1 cellular context compared by ENCODE assay signal in the genomic region with DNA sequence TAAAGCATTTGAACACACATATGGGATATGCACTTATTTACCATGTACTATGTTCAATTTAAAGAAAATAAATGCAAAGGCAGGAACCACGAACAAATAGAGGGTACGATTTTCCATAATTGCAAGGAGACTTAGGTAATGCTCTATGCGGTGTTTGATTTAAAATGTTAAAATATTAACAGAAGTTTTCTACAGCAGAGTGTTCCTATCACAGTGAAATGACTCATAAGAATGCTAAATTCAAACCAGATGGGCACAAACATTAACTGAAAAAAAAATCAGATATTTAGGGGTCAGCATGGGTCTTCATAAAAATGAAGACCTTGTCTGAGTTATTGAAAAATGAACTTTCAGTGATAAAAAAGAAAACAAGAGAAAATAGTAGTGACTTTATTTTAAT.
TF ChIP-seq lines count a peak whose summit lies in the region.

No MANE protein-coding gene starts in this region.

TF ChIP-seq in SK-N-SH treated with all-trans-retinoic acid at 6 μM for 48 hours, 23 proteins besides CTCF, POLR2A, EP300 and RAD21 (continued from another document):
- TF ChIP-seq, protein P1, sequence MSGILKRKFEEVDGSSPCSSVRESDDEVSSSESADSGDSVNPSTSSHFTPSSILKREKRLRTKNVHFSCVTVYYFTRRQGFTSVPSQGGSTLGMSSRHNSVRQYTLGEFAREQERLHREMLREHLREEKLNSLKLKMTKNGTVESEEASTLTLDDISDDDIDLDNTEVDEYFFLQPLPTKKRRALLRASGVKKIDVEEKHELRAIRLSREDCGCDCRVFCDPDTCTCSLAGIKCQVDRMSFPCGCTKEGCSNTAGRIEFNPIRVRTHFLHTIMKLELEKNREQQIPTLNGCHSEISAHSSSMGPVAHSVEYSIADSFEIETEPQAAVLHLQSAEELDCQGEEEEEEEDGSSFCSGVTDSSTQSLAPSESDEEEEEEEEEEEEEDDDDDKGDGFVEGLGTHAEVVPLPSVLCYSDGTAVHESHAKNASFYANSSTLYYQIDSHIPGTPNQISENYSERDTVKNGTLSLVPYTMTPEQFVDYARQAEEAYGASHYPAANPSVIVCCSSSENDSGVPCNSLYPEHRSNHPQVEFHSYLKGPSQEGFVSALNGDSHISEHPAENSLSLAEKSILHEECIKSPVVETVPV (CRISPR knock-in tag; IDR thresholded peaks at IDR 0.05) = no peak
- TF ChIP-seq OSR1 (CRISPR knock-in tag; IDR thresholded peaks at IDR 0.05) (no peak), TOX (CRISPR knock-in tag; IDR thresholded peaks at IDR 0.05; ENCODE audit: borderline replicate concordance) (no peak), ZNF70 (CRISPR knock-in tag; IDR thresholded peaks at IDR 0.05) (no peak)
